Comparison of ENCODE assay signal across 30 cellular contexts in the genomic region with DNA sequence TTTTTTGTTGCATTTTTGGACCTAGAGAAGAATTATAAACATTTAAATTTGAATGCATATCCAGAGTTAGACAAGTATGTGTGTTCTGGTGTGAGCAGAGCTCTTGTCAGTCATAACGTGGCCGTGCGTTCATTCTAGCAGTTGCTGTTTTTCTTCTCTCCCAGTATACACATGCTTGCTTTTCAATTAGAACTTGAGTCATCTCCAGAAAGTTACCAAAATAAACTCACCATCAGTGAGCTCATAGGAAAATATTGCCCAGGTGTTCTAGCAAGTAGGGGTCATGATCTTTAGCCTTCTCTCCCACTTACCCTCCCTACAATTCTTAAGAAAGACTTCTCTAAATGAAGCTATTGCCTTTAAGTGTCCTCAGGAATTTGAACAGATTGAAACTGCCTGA.
DNase-seq lines count a peak whose midpoint lies in the region; ATAC-seq and TF ChIP-seq lines count a peak whose summit lies in the region.
"Had no signal": no experiment of that assay in that cellular context is flagged by ENCODE, and none has a peak within 500 bp of the region (broad histone marks: within the 10 kb centered on the region; RNA-seq: fewer than 3 reads in every experiment).

No MANE protein-coding gene starts in this region.

- no peaks in the 10 kb centered on the region for H3K79me1 ChIP-seq in neuronal stem cell (ENCODE audit: low read depth, low read length)

- H2BK12ac ChIP-seq in neuronal stem cell (ENCODE audit: low read length), result no peak overlapping the region

- H3K9me3 ChIP-seq in cardiac muscle cell (ENCODE audit: low read depth) (no peaks in the 10 kb centered on the region), heart right ventricle (peaks cover 0 to 5% (median 0%) of the 10 kb centered on the region in 11 donors), neuronal stem cell (replicated peaks in 1 of 2; ENCODE audit: control insufficient read depth in 2 of 2, insufficient read depth in 1 of 2, low read depth in 1 of 2, low read length in 2 of 2) (peaks cover 0 to 3% of the 10 kb centered on the region in 2 donors)
- H3K9me3 ChIP-seq: esophagus squamous epithelium, right lobe of liver, SJSA1, thoracic aorta had no signal

- no peaks in the 10 kb centered on the region for H3K36me3 ChIP-seq in cardiac muscle cell
- H3K36me3 ChIP-seq in heart right ventricle, result no peaks in the 10 kb centered on the region
- no peaks in the 10 kb centered on the region for H3K36me3 ChIP-seq in neuronal stem cell (replicated peaks in 1 of 2; ENCODE audit: control insufficient read depth in 2 of 2, insufficient read depth in 2 of 2, low read length in 2 of 2)
- H3K36me3 ChIP-seq: brain microvascular endothelial cell, esophagus squamous epithelium, right lobe of liver, SJSA1, thoracic aorta had no signal

- H2BK120ac ChIP-seq in neuronal stem cell (ENCODE audit: low read depth, low read length), result no peak overlapping the region

- H4K8ac ChIP-seq in neuronal stem cell (ENCODE audit: low read depth, low read length), result no peak overlapping the region

- H3K27ac ChIP-seq in cardiac muscle cell (peak overlapping the region; percentile 34), heart right ventricle (no peak overlapping the region), neuronal stem cell (replicated peaks; ENCODE audit: low read length) (peak overlapping the region; percentile 64)
- H3K27ac ChIP-seq: brain microvascular endothelial cell, coronary artery, esophagus squamous epithelium, right lobe of liver, SJSA1, thoracic aorta had no signal

- H3K27me3 ChIP-seq in cardiac muscle cell, result no peaks in the 10 kb centered on the region
- H3K27me3 ChIP-seq in heart right ventricle, result peaks cover 0 to 6% (median 0%) of the 10 kb centered on the region in 7 donors
- H3K27me3 ChIP-seq in neuronal stem cell (ENCODE audit: control insufficient read depth in 3 of 3, insufficient read depth in 3 of 3, low read depth in 1 of 3, low read length in 3 of 3), result no peaks in the 10 kb centered on the region
- H3K27me3 ChIP-seq: brain microvascular endothelial cell, right lobe of liver, SJSA1 had no signal

- H3K9ac ChIP-seq in neuronal stem cell (ENCODE audit: low read depth, low read length, poor library complexity), result no peak overlapping the region

- H3K4me3 Mint-ChIP-seq in activated T-helper 1 cell treated with anti-CD3 and anti-CD28 coated beads, Interleukin-12 subunit alpha, Interleukin-12 subunit beta, Interleukin-2, Interleukin-4 antibody, amounts not matched to agents 30 ng/mL and 10 ng/mL and 1 ng/mL, durations not matched to agents 14 hours and 24 hours and 36 hours, result no peak overlapping the region
- H3K4me3 Mint-ChIP-seq: activated naive CD8-positive, alpha-beta T cell treated with anti-CD3 and anti-CD28 coated beads, Interleukin-2, amount 50 U/mL, for 24 hours; CD8-positive, alpha-beta memory T cell; effector memory CD8-positive, alpha-beta T cell; memory B cell; natural killer cell treated with Interleukin-12 subunit alpha and Interleukin-12 subunit beta and Interleukin-15 and Interleukin-18, amount 100 ng/mL, for 72 hours had no signal

- no peaks in the 10 kb centered on the region for H3K4me1 Mint-ChIP-seq in activated T-helper 1 cell treated with anti-CD3 and anti-CD28 coated beads, Interleukin-12 subunit alpha, Interleukin-12 subunit beta, Interleukin-2, Interleukin-4 antibody, amounts not matched to agents 30 ng/mL and 10 ng/mL and 1 ng/mL, durations not matched to agents 14 hours and 24 hours and 36 hours (ENCODE audit: low read depth)
- H3K4me1 Mint-ChIP-seq: activated naive CD8-positive, alpha-beta T cell treated with anti-CD3 and anti-CD28 coated beads, Interleukin-2, amount 50 U/mL, for 24 hours; CD8-positive, alpha-beta memory T cell; memory B cell had no signal

- H4K91ac ChIP-seq in neuronal stem cell (ENCODE audit: low read depth, low read length, poor library complexity), result no peak overlapping the region

- 50 to 61% methylated on average over 3 of the region's 3 CpGs for WGBS in heart right ventricle, 2 donors
- WGBS in neuronal stem cell (ENCODE audit: extremely low coverage in 2 of 2, insufficient read length in 2 of 2, insufficient replicate concordance in 1 of 2), 2 donors, result no CpG with 5 or more reads among the region's 3 CpGs

- H3K4me1 ChIP-seq in cardiac muscle cell (ENCODE audit: low read depth) (peaks cover 18% of the 10 kb centered on the region), heart right ventricle (peaks cover 0 to 39% (median 9%) of the 10 kb centered on the region in 9 donors), neuronal stem cell (ENCODE audit: control insufficient read depth in 2 of 2, insufficient read depth in 1 of 2, low read depth in 1 of 2, low read length in 2 of 2) (peaks cover 2 to 16% of the 10 kb centered on the region in 2 donors)
- H3K4me1 ChIP-seq: right lobe of liver had no signal

- H3K27ac Mint-ChIP-seq in activated T-helper 1 cell treated with anti-CD3 and anti-CD28 coated beads, Interleukin-12 subunit alpha, Interleukin-12 subunit beta, Interleukin-2, Interleukin-4 antibody, amounts not matched to agents 30 ng/mL and 10 ng/mL and 1 ng/mL, durations not matched to agents 14 hours and 24 hours and 36 hours, result no peak overlapping the region
- H3K27ac Mint-ChIP-seq: activated naive CD8-positive, alpha-beta T cell treated with anti-CD3 and anti-CD28 coated beads, Interleukin-2, amount 50 U/mL, for 24 hours; effector memory CD8-positive, alpha-beta T cell; memory B cell; natural killer cell treated with Interleukin-12 subunit alpha and Interleukin-12 subunit beta and Interleukin-15 and Interleukin-18, amount 100 ng/mL, for 72 hours had no signal

- no peaks in the 10 kb centered on the region for H3K9me3 Mint-ChIP-seq in activated T-helper 1 cell treated with anti-CD3 and anti-CD28 coated beads, Interleukin-12 subunit alpha, Interleukin-12 subunit beta, Interleukin-2, Interleukin-4 antibody, amounts not matched to agents 30 ng/mL and 10 ng/mL and 1 ng/mL, durations not matched to agents 14 hours and 24 hours and 36 hours
- H3K9me3 Mint-ChIP-seq: activated naive CD8-positive, alpha-beta T cell treated with anti-CD3 and anti-CD28 coated beads, Interleukin-2, amount 50 U/mL, for 24 hours; effector memory CD8-positive, alpha-beta T cell; memory B cell; natural killer cell treated with Interleukin-12 subunit alpha and Interleukin-12 subunit beta and Interleukin-15 and Interleukin-18, amount 100 ng/mL, for 72 hours had no signal

- intact Hi-C loops in heart right ventricle (cut with DNase I), result no loop called here
- intact Hi-C loops in activated T-helper 1 cell treated with anti-CD3 and anti-CD28 coated beads, Interleukin-12 subunit alpha, Interleukin-12 subunit beta, Interleukin-2, Interleukin-4 antibody, amounts not matched to agents 30 ng/mL and 10 ng/mL and 1 ng/mL, durations not matched to agents 14 hours and 24 hours and 36 hours (cut with micrococcal nuclease), result no loop called here

- H3K18ac ChIP-seq in neuronal stem cell (ENCODE audit: low read length), result no peak overlapping the region

- H3K4me3 ChIP-seq in cardiac muscle cell (no peak overlapping the region), heart right ventricle (no peak overlapping the region), neuronal stem cell (ENCODE audit: low read length in 2 of 2) (no peak overlapping the region)
- H3K4me3 ChIP-seq: coronary artery, esophagus squamous epithelium, right lobe of liver, SJSA1, thoracic aorta had no signal

- ATAC-seq in heart right ventricle (no peak), GM21367 (IDR thresholded peaks at IDR 0.05; ENCODE audit: unreplicated experiment) (no peak)
- ATAC-seq: activated naive CD8-positive, alpha-beta T cell treated with anti-CD3 and anti-CD28 coated beads, Interleukin-2, amount 50 U/mL, for 24 hours; effector memory CD8-positive, alpha-beta T cell; natural killer cell treated with Interleukin-12 subunit alpha and Interleukin-12 subunit beta and Interleukin-15 and Interleukin-18, amount 100 ng/mL, for 72 hours; Panc1; right lobe of liver; stimulated activated naive CD8-positive, alpha-beta T cell treated with anti-CD3 and anti-CD28 coated beads, Interleukin-15, Interleukin-2, amounts not matched to agents 100 U/mL and 50 U/mL, for 24 hours had no signal

- H2BK15ac ChIP-seq in neuronal stem cell (ENCODE audit: low read length), result no peak overlapping the region

- H3K27me3 Mint-ChIP-seq in activated T-helper 1 cell treated with anti-CD3 and anti-CD28 coated beads, Interleukin-12 subunit alpha, Interleukin-12 subunit beta, Interleukin-2, Interleukin-4 antibody, amounts not matched to agents 30 ng/mL and 10 ng/mL and 1 ng/mL, durations not matched to agents 14 hours and 24 hours and 36 hours (ENCODE audit: insufficient read depth), result peaks cover 2% of the 10 kb centered on the region
- H3K27me3 Mint-ChIP-seq: memory B cell had no signal

- DNase-seq in cardiac muscle cell (ENCODE audit: low read depth in 1 of 2, low spot score in 1 of 2) (no peak), heart right ventricle (no peak), foreskin melanocyte (peak; percentile 13), neuronal stem cell (ENCODE audit: low spot score) (no peak), SW480 (ENCODE audit: low spot score) (no peak), cerebellum (ENCODE audit: low spot score) (no peak)
- DNase-seq in activated T-helper 1 cell treated with anti-CD3 and anti-CD28 coated beads, Interleukin-12 subunit alpha, Interleukin-12 subunit beta, Interleukin-2, Interleukin-4 antibody, amounts not matched to agents 30 ng/mL and 10 ng/mL and 1 ng/mL, durations not matched to agents 14 hours and 24 hours and 36 hours (ENCODE audit: low spot score), result no peak
- DNase-seq: activated gamma-delta T cell treated with Interleukin-2 at 50 U/mL for 16 hours; activated naive CD8-positive, alpha-beta T cell treated with anti-CD3 and anti-CD28 coated beads, Interleukin-2, amount 50 U/mL, for 24 hours; AML-193; brain microvascular endothelial cell; CD8-positive, alpha-beta memory T cell; DMS153; effector memory CD8-positive, alpha-beta T cell; esophagus squamous epithelium; GF-D8; Karpas-422; NCI-H1694; NCI-H2171; NCI-H524 treated with DMSO at 0.1 percent for 48 hours; right lobe of liver; stimulated activated naive CD8-positive, alpha-beta T cell treated with anti-CD3 and anti-CD28 coated beads, Interleukin-15, Interleukin-2, amounts not matched to agents 100 U/mL and 50 U/mL, for 24 hours; T-helper 1 cell had no signal

- no peak overlapping the region for H3K4me2 ChIP-seq in neuronal stem cell (ENCODE audit: insufficient read depth, low read length, poor library complexity, severe bottlenecking)

- no peaks in the 10 kb centered on the region for H3K36me3 Mint-ChIP-seq in activated T-helper 1 cell treated with anti-CD3 and anti-CD28 coated beads, Interleukin-12 subunit alpha, Interleukin-12 subunit beta, Interleukin-2, Interleukin-4 antibody, amounts not matched to agents 30 ng/mL and 10 ng/mL and 1 ng/mL, durations not matched to agents 14 hours and 24 hours and 36 hours (ENCODE audit: low read depth)
- H3K36me3 Mint-ChIP-seq: CD8-positive, alpha-beta memory T cell; memory B cell; natural killer cell treated with Interleukin-12 subunit alpha and Interleukin-12 subunit beta and Interleukin-15 and Interleukin-18, amount 100 ng/mL, for 72 hours had no signal

- no peak for TF ChIP-seq CTCF in cardiac muscle cell (IDR thresholded peaks at IDR 0.05; ENCODE audit: low read depth, low read length)
- no peak for TF ChIP-seq CTCF in heart right ventricle (IDR thresholded peaks at IDR 0.05)

- H2AK5ac ChIP-seq in neuronal stem cell (ENCODE audit: low read depth, low read length), result no peak overlapping the region

- no peak overlapping the region for H2AFZ ChIP-seq in neuronal stem cell (ENCODE audit: low read length)

- no peak overlapping the region for H3K4ac ChIP-seq in neuronal stem cell (ENCODE audit: low read length)

- H3K14ac ChIP-seq in neuronal stem cell (ENCODE audit: low read length), result no peak overlapping the region

- no peak overlapping the region for H2BK5ac ChIP-seq in neuronal stem cell (ENCODE audit: low read length)

- H3K23ac ChIP-seq in neuronal stem cell (ENCODE audit: low read depth, low read length, poor library complexity), result no peak overlapping the region

Comparison
In these comparisons a context has a peak if more than half of its experiments do, and no peak if none do; other contexts are left out.
1. H3K27ac ChIP-seq: peak in cardiac muscle cell (single experiment) and neuronal stem cell (single experiment); none in heart right ventricle (0 of 10).